ENCODE assay signal across 22 cellular contexts in genomic region chr13:75818181-75819110, GRCh38.
DNase-seq lines count a peak whose midpoint lies in the region; ATAC-seq and TF ChIP-seq lines count a peak whose summit lies in the region.
"Had no signal": no experiment of that assay in that cellular context is flagged by ENCODE, and none has a peak within 500 bp of the region (broad histone marks: within the 10 kb centered on the region; RNA-seq: fewer than 3 reads in every experiment).

No MANE protein-coding gene starts in this region.

- no peak for ATAC-seq in IMR-90 (ENCODE audit: low read depth)
- ATAC-seq in GM18858 (IDR thresholded peaks at IDR 0.05; ENCODE audit: unreplicated experiment), result no peak
- ATAC-seq: HCT116 had no signal

- no peak for TF ChIP-seq CTCF in IMR-90 (conservative IDR thresholded peaks at IDR 0.05; ENCODE audit: low read depth, low read length)

- no peak overlapping the region for H3K18ac ChIP-seq in IMR-90 (ENCODE audit: low read depth, low read length)
- H3K18ac ChIP-seq in mesendoderm (ENCODE audit: low read length), result no peak overlapping the region

- H3K36me3 ChIP-seq in HAP-1 (replicated peaks) (no peaks in the 10 kb centered on the region; the same call in 1 of the 2 replicates), IMR-90 (ENCODE audit: control insufficient read depth, insufficient read depth, low read length) (peaks cover 18% of the 10 kb centered on the region), SK-N-MC (ENCODE audit: insufficient read depth, low read length) (peaks cover 14% of the 10 kb centered on the region), mesendoderm (ENCODE audit: control insufficient read depth, insufficient read depth, low read length) (no peaks in the 10 kb centered on the region)

- no peak overlapping the region for H4K91ac ChIP-seq in IMR-90 (ENCODE audit: insufficient read depth, low read depth, low read length)

- no peak overlapping the region for H3K56ac ChIP-seq in IMR-90 (ENCODE audit: extremely low read depth, insufficient read depth, low read length)
- H3K56ac ChIP-seq in mesendoderm (ENCODE audit: low read length), result no peak overlapping the region

- H2BK120ac ChIP-seq in IMR-90 (ENCODE audit: low read depth, low read length), result no peak overlapping the region
- no peak overlapping the region for H2BK120ac ChIP-seq in mesendoderm (ENCODE audit: low read depth, low read length)

- intact Hi-C loops in IMR-90 (cut with micrococcal nuclease), result no loop called here

- no peak overlapping the region for H2AK9ac ChIP-seq in IMR-90 (replicated peaks; ENCODE audit: low read depth, low read length, poor library complexity)

- no peak overlapping the region for H2AFZ ChIP-seq in IMR-90 (replicated peaks; ENCODE audit: low read length, poor library complexity)
- H2AFZ ChIP-seq: PC-9 had no signal

- H3K27me3 ChIP-seq in HAP-1 (ENCODE audit: low read depth), result no peaks in the 10 kb centered on the region
- no peaks in the 10 kb centered on the region for H3K27me3 ChIP-seq in IMR-90 (ENCODE audit: control insufficient read depth, insufficient read depth, low read length)
- H3K27me3 ChIP-seq in mesendoderm (ENCODE audit: insufficient read depth, low read length, poor library complexity), result no peaks in the 10 kb centered on the region
- H3K27me3 ChIP-seq: MG63, SJCRH30 had no signal

- H3K4me2 ChIP-seq in IMR-90 (ENCODE audit: low read depth, low read length) (no peak overlapping the region), mesendoderm (ENCODE audit: low read length) (no peak overlapping the region)
- H3K4me2 ChIP-seq: PC-9 had no signal

- H3K9ac ChIP-seq in IMR-90 (ENCODE audit: low read depth, low read length) (no peak overlapping the region), SK-N-MC (ENCODE audit: insufficient read length) (no peak overlapping the region), mesendoderm (ENCODE audit: low read length) (no peak overlapping the region)

- no peak overlapping the region for H3K4me3 ChIP-seq in HAP-1
- no peak overlapping the region for H3K4me3 ChIP-seq in IMR-90 (ENCODE audit: insufficient read depth, low read depth, low read length)
- no peak overlapping the region for H3K4me3 ChIP-seq in SK-N-MC
- no peak overlapping the region for H3K4me3 ChIP-seq in mesendoderm (ENCODE audit: low read length)
- H3K4me3 ChIP-seq: MG63, PC-9, SJCRH30 had no signal

- H2AK5ac ChIP-seq in IMR-90 (ENCODE audit: low read depth, low read length), result no peak overlapping the region
- no peak overlapping the region for H2AK5ac ChIP-seq in mesendoderm (ENCODE audit: low read length)

- in situ Hi-C loops in HAP-1 (cut with MboI; ENCODE audit: low sequenced_read_pairs) (no loop called here), IMR-90 (cut with MboI; ENCODE audit: low sequenced_read_pairs) (loop anchor here (25.0 kb wide), 1 partner anchor 256 kb away; no protein-coding TSS in a partner anchor)

- H4K5ac ChIP-seq in IMR-90 (ENCODE audit: low read depth, low read length) (peak overlapping the region; percentile 13; the same call in 1 of the 2 replicates), mesendoderm (ENCODE audit: low read length) (no peak overlapping the region)

- H4K20me1 ChIP-seq in IMR-90 (ENCODE audit: insufficient read depth, low read length), result peaks cover 26% of the 10 kb centered on the region; the same call in 1 of the 2 replicates

- CTCF ChIA-PET in IMR-90 (lab: Yijun Ruan, JAX), result no interaction called here

- H3K27ac ChIP-seq in IMR-90 (ENCODE audit: insufficient read depth, low read length) (no peak overlapping the region), SK-N-MC (no peak overlapping the region), mesendoderm (ENCODE audit: low read depth, low read length) (no peak overlapping the region)
- H3K27ac ChIP-seq: PC-9, RWPE1, SJCRH30 had no signal

- H3K4me1 ChIP-seq in HAP-1, result peaks cover 26% of the 10 kb centered on the region
- peaks cover 3% of the 10 kb centered on the region for H3K4me1 ChIP-seq in IMR-90 (ENCODE audit: control insufficient read depth, insufficient read depth, low read length)
- H3K4me1 ChIP-seq in mesendoderm (ENCODE audit: control insufficient read depth, low read depth, low read length), result peaks cover 2% of the 10 kb centered on the region
- H3K4me1 ChIP-seq: SJCRH30 had no signal

- POLR2A ChIA-PET in IMR-90 (lab: Charles Lee; ENCODE audit: unreplicated experiment), result no interaction called here

- H3K9me1 ChIP-seq in IMR-90 (ENCODE audit: insufficient read depth, low read length), result peaks cover 14% of the 10 kb centered on the region

- H2BK5ac ChIP-seq in IMR-90 (ENCODE audit: low read depth, low read length, poor library complexity, severe bottlenecking) (peak overlapping the region; percentile 27), mesendoderm (ENCODE audit: low read length) (no peak overlapping the region)

- TF ChIP-seq RAD21 in IMR-90 (IDR thresholded peaks at IDR 0.05; ENCODE audit: low read length), result no peak

- no peak overlapping the region for H3K14ac ChIP-seq in IMR-90 (replicated peaks; ENCODE audit: low read depth, low read length)

- no TSS peak for BruUV-seq in IMR-90 (replicated peaks; lab: Mats Ljungman, UMichigan)

- H2BK20ac ChIP-seq in IMR-90 (ENCODE audit: low read depth, low read length), result no peak overlapping the region

- H3K79me2 ChIP-seq in mesendoderm (ENCODE audit: control insufficient read depth, insufficient read depth, low read length), result no peaks in the 10 kb centered on the region

- H2BK15ac ChIP-seq in IMR-90 (ENCODE audit: low read depth, low read length) (no peak overlapping the region), mesendoderm (replicated peaks; ENCODE audit: low read depth) (no peak overlapping the region)

- H3K79me1 ChIP-seq in IMR-90 (ENCODE audit: low read depth in 1 of 2, low read length in 2 of 2) (peaks cover 39 to 59% of the 10 kb centered on the region in 2 experiments), mesendoderm (ENCODE audit: low read length) (no peaks in the 10 kb centered on the region)

- dilution Hi-C loops in IMR-90 (cut with HindIII; ENCODE audit: low sequenced_read_pairs, unreplicated experiment), result no loop called here

- H4K8ac ChIP-seq in IMR-90 (ENCODE audit: low read depth in 2 of 2, low read length in 2 of 2) (no peak overlapping the region), mesendoderm (ENCODE audit: low read depth, low read length) (no peak overlapping the region)

- WGBS in IMR-90 (ENCODE audit: extremely low coverage in 2 of 2, insufficient read length in 1 of 2), 2 experiments, result 100% methylated on average over 1 of the region's 14 CpGs; no CpG with 5 or more reads in 1 of the 2 experiments
- no CpG with 5 or more reads among the region's 14 CpGs for WGBS in mesendoderm (ENCODE audit: extremely low coverage, insufficient coverage, low lambda C conversion rate)

- DNase-seq in HAP-1 (ENCODE audit: low spot score in 2 of 2) (peak; percentile 87 to 90), IMR-90 (no peak), SK-N-MC (ENCODE audit: low read depth, low spot score) (peak; percentile 28), mesendoderm (peak; percentile 32), HT-29 (ENCODE audit: low spot score) (no peak), T1000 (lab: John Stamatoyannopoulos, UW) (no peak)
- no peak for DNase-seq in activated CD4-positive, alpha-beta T cell treated with anti-CD3 and anti-CD28 coated beads, Interleukin-2, amount 50 U/mL, for 1 hour
- DNase-seq: Caco-2; CD4-positive, CD25-positive, alpha-beta regulatory T cell; DND-41; GOT3; Kasumi-1; MG63; NCI-H1417 treated with DMSO at 0.1 percent for 48 hours; NCI-H187; NCI-H446; NCI-H748 treated with DMSO at 0.1 percent for 48 hours; PC-9; SJCRH30 had no signal

- no peak overlapping the region for H3K4ac ChIP-seq in IMR-90 (ENCODE audit: low read depth, low read length)
- H3K4ac ChIP-seq in mesendoderm (ENCODE audit: low read depth, low read length), result no peak overlapping the region

- no peak overlapping the region for H3K23ac ChIP-seq in IMR-90 (ENCODE audit: low read depth, low read length)
- peak overlapping the region; percentile 6 for H3K23ac ChIP-seq in mesendoderm (ENCODE audit: low read length)

- no peaks in the 10 kb centered on the region for H3K9me3 ChIP-seq in HAP-1
- H3K9me3 ChIP-seq in IMR-90 (ENCODE audit: control insufficient read depth, insufficient read depth, low read length), result no peaks in the 10 kb centered on the region
- H3K9me3 ChIP-seq in SK-N-MC (ENCODE audit: low read depth, low read length), result no peaks in the 10 kb centered on the region
- H3K9me3 ChIP-seq: Caco-2, MG63, SJCRH30 had no signal

- TF ChIP-seq POLR2A in IMR-90 (IDR thresholded peaks at IDR 0.05; ENCODE audit: low read depth, low read length), result no peak

TF ChIP-seq in IMR-90, 13 proteins besides CTCF, POLR2A, EP300 and RAD21:
- TF ChIP-seq MXI1 (IDR thresholded peaks at IDR 0.05; ENCODE audit: borderline replicate concordance, low read depth, low read length) (no peak), MAZ (IDR thresholded peaks at IDR 0.05; ENCODE audit: borderline replicate concordance, low read depth, low read length) (no peak)
TF ChIP-seq in IMR-90: peak in this region for 0.

Comparison
In these comparisons a context has a peak if more than half of its experiments do, and no peak if none do; other contexts are left out.
1. DNase-seq: peak in HAP-1 (2 of 2), SK-N-MC (single experiment) and mesendoderm (single experiment); none in IMR-90 (single experiment), HT-29 (single experiment), activated CD4-positive, alpha-beta T cell treated with anti-CD3 and anti-CD28 coated beads, Interleukin-2, amount 50 U/mL, for 1 hour (single experiment) and T1000 (single experiment).